ENCODE assay signal across 9 cellular contexts in the genomic region with DNA sequence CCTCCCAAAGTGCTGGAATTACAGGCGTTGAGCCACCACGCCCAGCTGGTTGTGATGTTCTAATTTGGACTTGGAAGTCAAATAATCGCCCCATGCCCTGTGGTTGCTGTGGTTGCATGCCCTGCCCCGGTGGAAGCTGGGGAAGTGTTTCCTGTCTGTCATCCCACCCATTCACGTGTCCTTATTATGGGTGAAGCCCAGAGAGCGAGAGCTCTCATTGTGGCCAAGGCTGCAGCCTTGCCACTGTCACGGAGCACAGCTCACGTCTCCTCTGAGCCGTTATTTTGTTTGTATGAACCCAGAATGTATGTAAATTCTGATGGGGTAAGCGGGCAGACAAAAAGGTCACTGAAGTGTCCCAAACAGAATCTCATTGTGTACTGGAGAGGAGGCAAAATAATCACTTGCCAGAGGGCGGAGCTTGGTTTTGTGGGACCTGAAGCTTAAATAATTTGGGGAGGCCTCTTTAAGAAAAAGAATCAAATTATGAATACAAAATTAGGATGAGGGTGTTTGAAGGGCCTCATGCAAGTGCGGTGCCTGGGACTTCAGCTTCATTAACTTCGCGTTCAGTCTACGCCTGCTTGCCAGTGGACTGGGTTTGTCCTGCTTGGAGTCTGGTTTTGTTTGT. TPM values are rescaled to one million over a fixed set of nuclear protein-coding genes. Genes with fewer than 3 reads are reported as not detected.
DNase-seq lines count a peak whose midpoint lies in the region; ATAC-seq and TF ChIP-seq lines count a peak whose summit lies in the region.
"Had no signal": no experiment of that assay in that cellular context is flagged by ENCODE, and none has a peak within 500 bp of the region (broad histone marks: within the 10 kb centered on the region; RNA-seq: fewer than 3 reads in every experiment).

No MANE protein-coding gene starts in this region.

- no peak for ATAC-seq in GM18519 (IDR thresholded peaks at IDR 0.05; ENCODE audit: low FRiP score, unreplicated experiment)
- no peak for ATAC-seq in GM21423 (IDR thresholded peaks at IDR 0.05; ENCODE audit: unreplicated experiment)
- no peak for ATAC-seq in GM19351 (IDR thresholded peaks at IDR 0.05; ENCODE audit: unreplicated experiment)

- no peak overlapping the region for H3K4me2 ChIP-seq in hepatocyte

- H3K36me3 Mint-ChIP-seq in activated naive CD8-positive, alpha-beta T cell, result peaks cover 3% of the 10 kb centered on the region

- no peaks in the 10 kb centered on the region for H3K9me3 ChIP-seq in hepatocyte (ENCODE audit: low read depth)

- peak overlapping the region; percentile 75 for H3K4me3 Mint-ChIP-seq in activated naive CD8-positive, alpha-beta T cell

- H3K4me1 Mint-ChIP-seq in activated naive CD8-positive, alpha-beta T cell (ENCODE audit: low read depth), result peaks cover 50% of the 10 kb centered on the region

- no peaks in the 10 kb centered on the region for H3K9me2 ChIP-seq in hepatocyte (replicated peaks; ENCODE audit: insufficient read depth)

- DNase-seq in CMK (ENCODE audit: low read depth), result peak; percentile 59
- DNase-seq in MV-4-11 (lab: John Stamatoyannopoulos, UW), result peak; percentile 89
- DNase-seq in myocyte (ENCODE audit: low read depth), result peak; percentile 75
- DNase-seq in hepatocyte (ENCODE audit: low spot score), result no peak

- no peaks in the 10 kb centered on the region for H4K20me1 ChIP-seq in hepatocyte (ENCODE audit: insufficient read depth, poor library complexity, severe bottlenecking)

- H3K79me2 ChIP-seq in hepatocyte, result no peaks in the 10 kb centered on the region

- H2AFZ ChIP-seq in hepatocyte, result no peak overlapping the region

- no peaks in the 10 kb centered on the region for H3K36me3 ChIP-seq in hepatocyte (replicated peaks; ENCODE audit: insufficient read depth, low read depth)

- TF ChIP-seq CTCF in hepatocyte (IDR thresholded peaks at IDR 0.05; ENCODE audit: poor library complexity), result no peak

- WGBS in hepatocyte (ENCODE audit: low lambda C conversion rate, missing lambda C conversion rate), result 81% methylated on average over 15 of the region's 15 CpGs

- H3K4me3 ChIP-seq in hepatocyte, result no peak overlapping the region

- H3K27ac Mint-ChIP-seq in activated naive CD8-positive, alpha-beta T cell, result peak overlapping the region; percentile 88

- H3K9me3 Mint-ChIP-seq in activated naive CD8-positive, alpha-beta T cell (ENCODE audit: low read depth), result no peaks in the 10 kb centered on the region

- no peaks in the 10 kb centered on the region for H3K27me3 Mint-ChIP-seq in activated naive CD8-positive, alpha-beta T cell

- H3K27ac ChIP-seq in hepatocyte, result no peak overlapping the region

- no peaks in the 10 kb centered on the region for H3K4me1 ChIP-seq in hepatocyte (ENCODE audit: insufficient read depth)

- no peaks in the 10 kb centered on the region for H3K27me3 ChIP-seq in hepatocyte

RNA-seq across cellular contexts. Expression of a gene that starts 25.8 kb away (rescaled TPM):
- total RNA-seq in myocyte (not detected in 2 replicates), hepatocyte (6.6 and 10.2 TPM in 2 replicates)
- 2.5 TPM for polyA plus RNA-seq in myocyte (2012)
- 10.7 and 15.1 TPM in 2 replicates for polyA plus RNA-seq in hepatocyte
- total RNA-seq: NCI-H460 had no signal
